ENCODE assay signal across 18 cellular contexts in the genomic region with DNA sequence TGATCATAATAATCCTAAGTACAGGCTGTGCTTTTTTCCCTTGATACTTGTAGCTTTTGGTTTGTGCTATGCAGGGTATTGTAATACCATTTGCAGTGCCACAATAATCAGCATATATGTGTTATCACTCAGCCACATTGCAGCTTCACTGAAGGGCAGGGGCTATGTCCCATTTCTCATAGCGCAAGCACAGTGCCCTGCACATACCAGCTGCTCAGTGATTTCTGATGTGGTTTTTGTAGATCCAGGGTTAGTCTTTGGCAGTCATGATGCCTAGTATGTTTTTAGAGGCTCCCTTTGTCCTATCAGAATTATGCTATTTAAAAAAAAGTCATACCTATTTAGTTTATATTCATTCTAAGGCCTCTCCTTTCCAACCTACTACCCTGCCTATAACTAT.
"Had no signal": no experiment of that assay in that cellular context is flagged by ENCODE, and none has a peak within 500 bp of the region (broad histone marks: within the 10 kb centered on the region; RNA-seq: fewer than 3 reads in every experiment).

No MANE protein-coding gene starts in this region.

- H3K4me1 ChIP-seq: breast epithelium, parathyroid adenoma had no signal

- H3K9me3 ChIP-seq: breast epithelium, neutrophil, right lobe of liver had no signal

- H2AFZ ChIP-seq: parathyroid adenoma had no signal

- H3K9ac ChIP-seq: parathyroid adenoma had no signal

- H3K27ac ChIP-seq: breast epithelium, neutrophil, parathyroid adenoma, right lobe of liver had no signal

- H3K27me3 ChIP-seq: breast epithelium, neutrophil, right lobe of liver had no signal

- DNase-seq: activated CD4-positive, alpha-beta T cell treated with anti-CD3 and anti-CD28 coated beads for 1 hour; activated T-cell treated with anti-CD3 and anti-CD28 coated beads, Interleukin-2, amount 50 U/mL, for 24 hours; effector memory CD4-positive, alpha-beta T cell; hippocampal formation; left cardiac atrium; right lobe of liver; stimulated activated CD4-positive, alpha-beta T cell treated with anti-CD3 and anti-CD28 coated beads, Interleukin-15, amount 100 ng/mL, for 24 hours; stimulated activated CD4-positive, alpha-beta T cell treated with anti-CD3 and anti-CD28 coated beads, Interleukin-2, amount 100 ng/mL, for 48 hours; stimulated activated naive CD4-positive, alpha-beta T cell; T-helper 1 cell had no signal

- H3K4me2 ChIP-seq: smooth muscle cell had no signal

- ATAC-seq: activated naive CD4-positive, alpha-beta T cell treated with anti-CD3 and anti-CD28 coated beads, Interleukin-2, amount 50 U/mL, for 72 hours; activated T-helper 17 cell treated with anti-CD3 and anti-CD28 coated beads, Interleukin-2, amount 50 U/mL, for 72 hours; esophagus mucosa; left cardiac atrium; natural killer cell treated with Interleukin-12 subunit alpha and Interleukin-12 subunit beta and Interleukin-15 and Interleukin-18, amount 100 ng/mL, for 72 hours; right lobe of liver had no signal

- H3K36me3 ChIP-seq: breast epithelium, neutrophil had no signal

- H3K4me3 ChIP-seq: breast epithelium, right lobe of liver, smooth muscle cell had no signal
